20 cellular contexts compared by ENCODE assay signal in the genomic region with DNA sequence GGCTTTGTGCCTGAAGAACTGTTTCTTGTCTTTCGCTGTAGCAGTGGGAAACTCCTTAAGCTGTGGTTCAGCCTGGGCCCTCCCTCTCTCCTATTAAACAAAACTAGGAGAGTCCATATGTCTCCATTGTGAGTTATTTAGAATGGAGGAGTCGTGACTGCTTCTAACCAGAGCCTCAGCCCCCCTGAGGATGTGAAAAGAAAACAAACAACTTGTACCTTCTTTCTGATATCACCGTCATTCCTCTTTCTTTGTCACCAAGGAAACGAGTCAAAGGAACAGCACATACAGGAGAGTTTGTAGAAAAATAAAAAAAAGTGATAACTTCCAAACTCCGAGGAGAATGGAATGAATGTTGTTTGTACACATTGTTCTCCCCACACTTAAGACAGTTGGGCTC. TPM values are rescaled to one million over a fixed set of nuclear protein-coding genes. Genes with fewer than 3 reads are reported as not detected.
DNase-seq lines count a peak whose midpoint lies in the region; TF ChIP-seq lines count a peak whose summit lies in the region.
"Had no signal": no experiment of that assay in that cellular context is flagged by ENCODE, and none has a peak within 500 bp of the region (broad histone marks: within the 10 kb centered on the region; RNA-seq: fewer than 3 reads in every experiment).

No MANE protein-coding gene starts in this region.

- H3K27ac ChIP-seq in SJSA1, result no peak overlapping the region
- peak overlapping the region; percentile 57 for H3K27ac ChIP-seq in temporal lobe (ENCODE audit: low read depth, low read length)
- H3K27ac ChIP-seq: 22Rv1; A549; BLaER1 treated with 17β-estradiol and CSF1 and Interleukin-3, amounts not matched to agents 10 nM and 100 nM; HL-60 had no signal

- H3K27me3 ChIP-seq in SJSA1 (replicated peaks), result no peaks in the 10 kb centered on the region
- no peaks in the 10 kb centered on the region for H3K27me3 ChIP-seq in H7 (ENCODE audit: control insufficient read depth, insufficient read depth, low read length)
- H3K27me3 ChIP-seq: BLaER1 treated with 17β-estradiol and CSF1 and Interleukin-3, amounts not matched to agents 10 nM and 100 nM had no signal

- H3K9me3 ChIP-seq in SJSA1 (replicated peaks), result no peaks in the 10 kb centered on the region

- DNase-seq in SJSA1 (ENCODE audit: low read depth in 1 of 2, low spot score in 2 of 2) (peak; percentile 28 to 42), cardiac fibroblast (ENCODE audit: low read depth in 2 of 2) (peak; percentile 43 to 61), iris pigment epithelial cell (ENCODE audit: low read depth) (peak; percentile 39), mesenteric fat pad (ENCODE audit: low spot score) (no peak), Ammon's horn (ENCODE audit: low spot score) (no peak), H7 (no peak)
- DNase-seq in activated CD8-positive, alpha-beta memory T cell treated with anti-CD3 and anti-CD28 coated beads, Interleukin-2, amount 50 U/mL, for 4 hours, result no peak
- DNase-seq: AML-193; Calu3; CD8-positive, alpha-beta T cell; DMS79 treated with DMSO at 0.1 percent for 48 hours; GF-D8; GOT3; H9 had no signal

- no peak overlapping the region for H3K4me3 ChIP-seq in SJSA1
- no peak overlapping the region for H3K4me3 ChIP-seq in cardiac fibroblast (replicated peaks in 1 of 2; ENCODE audit: low read depth in 2 of 2, low read length in 2 of 2)
- H3K4me3 ChIP-seq in H7 (ENCODE audit: insufficient read depth, low read depth, low read length), result no peak overlapping the region
- H3K4me3 ChIP-seq: A549; BLaER1 treated with 17β-estradiol and CSF1 and Interleukin-3, amounts not matched to agents 10 nM and 100 nM had no signal

- no peaks in the 10 kb centered on the region for H3K36me3 ChIP-seq in SJSA1
- no peaks in the 10 kb centered on the region; the same call in none of the 2 replicates for H3K36me3 ChIP-seq in H7 (replicated peaks; ENCODE audit: control insufficient read depth, insufficient read depth, low read length)
- H3K36me3 ChIP-seq: BLaER1 treated with 17β-estradiol and CSF1 and Interleukin-3, amounts not matched to agents 10 nM and 100 nM had no signal

- no peak for TF ChIP-seq CTCF in cardiac fibroblast (IDR thresholded peaks at IDR 0.05; ENCODE audit: low read depth, low read length)

- peaks cover 13% of the 10 kb centered on the region for H3K4me1 ChIP-seq in SJSA1 (replicated peaks)
- H3K4me1 ChIP-seq: A549; BLaER1 treated with 17β-estradiol and CSF1 and Interleukin-3, amounts not matched to agents 10 nM and 100 nM had no signal

RNA-seq across cellular contexts. Expression of a gene that starts 11.6 kb away (rescaled TPM):
- total RNA-seq in SJSA1 (2014; rRNA removed; shearing (Covaris generic)), result 168 and 202 TPM in 2 replicates
- total RNA-seq in temporal lobe (72.0 TPM), mesenteric fat pad (54.3 TPM)
- total RNA-seq in H7 (2014; rRNA removed; shearing (Covaris generic)), result 52.0 and 52.4 TPM in 2 replicates

RNA-seq across cellular contexts. Expression of a gene that starts 17.8 kb away (rescaled TPM):
- total RNA-seq in SJSA1 (2014; rRNA removed; shearing (Covaris generic)), result 1.9 and 5.3 TPM in 2 replicates
- total RNA-seq in temporal lobe, result 3.7 TPM
- 20.4 TPM for total RNA-seq in mesenteric fat pad
- total RNA-seq in H7 (2014; rRNA removed; shearing (Covaris generic)), result 13.9 and 17.3 TPM in 2 replicates

RNA-seq across cellular contexts. Expression of a gene that starts 36.1 kb away (rescaled TPM):
- 0.41 and 0.58 TPM in 2 replicates for total RNA-seq in SJSA1 (2014; rRNA removed; shearing (Covaris generic))
- not detected for total RNA-seq in temporal lobe
- not detected for total RNA-seq in mesenteric fat pad
- not detected in 2 replicates for total RNA-seq in H7 (2014; rRNA removed; shearing (Covaris generic))
- total RNA-seq: Calu3; CD8-positive, alpha-beta T cell; H9; HT1080 had no signal

Comparison
In these comparisons a context has a peak if more than half of its experiments do, and no peak if none do; other contexts are left out.
1. DNase-seq: peak in SJSA1 (2 of 2), cardiac fibroblast (2 of 2) and iris pigment epithelial cell (single experiment); none in mesenteric fat pad (single experiment), Ammon's horn (single experiment), H7 (single experiment) and activated CD8-positive, alpha-beta memory T cell treated with anti-CD3 and anti-CD28 coated beads, Interleukin-2, amount 50 U/mL, for 4 hours (single experiment).